In the genomic region with DNA sequence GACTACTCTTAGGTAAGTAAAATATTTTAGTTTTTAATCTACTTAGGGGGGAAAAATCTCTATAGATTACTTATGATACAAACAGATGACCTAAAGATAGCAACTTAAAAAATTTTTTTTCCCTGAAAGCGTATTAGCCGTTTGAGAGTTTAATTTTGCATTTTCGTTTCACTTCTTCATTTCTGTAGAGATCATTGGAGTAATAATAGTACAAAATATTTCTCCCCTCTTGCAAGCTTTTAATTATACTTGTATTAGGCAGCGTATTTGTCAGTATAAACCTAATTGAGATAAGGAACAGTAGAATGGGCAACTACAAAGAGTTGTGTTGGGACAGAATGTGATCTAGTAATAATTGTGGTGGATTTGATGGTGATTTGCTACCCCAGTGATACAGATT, we compare ENCODE assay signal across 1 cellular context.
TF ChIP-seq lines count a peak whose summit lies in the region.

No MANE protein-coding gene starts in this region.

TF ChIP-seq in endothelial cell of umbilical vein, 7 proteins besides CTCF, POLR2A, EP300 and RAD21:
- TF ChIP-seq FOS (IDR thresholded peaks at IDR 0.05; ENCODE audit: borderline replicate concordance, insufficient read depth, low read length) (no peak), MAX (IDR thresholded peaks at IDR 0.05; ENCODE audit: insufficient read depth, insufficient read length) (no peak), EZH2 (IDR thresholded peaks at IDR 0.05; ENCODE audit: borderline replicate concordance, low read depth, low read length, severe bottlenecking) (no peak), MYC (IDR thresholded peaks at IDR 0.05; ENCODE audit: low read depth, low read length) (no peak), POLR2AphosphoS5 (IDR thresholded peaks at IDR 0.05; ENCODE audit: insufficient read depth, low read depth, low read length) (no peak), JUN (IDR thresholded peaks at IDR 0.05; ENCODE audit: borderline replicate concordance, insufficient read depth, insufficient read length, low read depth) (no peak), GATA2 (IDR thresholded peaks at IDR 0.05; ENCODE audit: insufficient read depth, insufficient read length, low read depth, low read length) (no peak)
